7 cellular contexts compared by ENCODE assay signal in genomic region chr17:41148971-41149651, GRCh38. TPM values are rescaled to one million over a fixed set of nuclear protein-coding genes. Genes with fewer than 3 reads are reported as not detected.
"Had no signal": no experiment of that assay in that cellular context is flagged by ENCODE, and none has a peak within 500 bp of the region (broad histone marks: within the 10 kb centered on the region; RNA-seq: fewer than 3 reads in every experiment).

No MANE protein-coding gene starts in this region.

RNA-seq across cellular contexts. Expression of gene KRTAP4-5, which starts 0.5 kb away (rescaled TPM):
- total RNA-seq: OCI-LY7, PC-9, Peyer's patch, Right ventricle myocardium inferior, RPMI7951, SJSA1 had no signal
- polyA plus RNA-seq: SK-N-SH had no signal

RNA-seq across cellular contexts. Expression of gene KRTAP4-6, which starts 8.8 kb away (rescaled TPM):
- total RNA-seq: OCI-LY7, PC-9, Peyer's patch, Right ventricle myocardium inferior, RPMI7951, SJSA1 had no signal
- polyA plus RNA-seq: SK-N-SH had no signal

RNA-seq across cellular contexts. Expression of gene KRTAP4-4, which starts 11.4 kb away (rescaled TPM):
- total RNA-seq: OCI-LY7, PC-9, Peyer's patch, Right ventricle myocardium inferior, RPMI7951, SJSA1 had no signal
- polyA plus RNA-seq: SK-N-SH had no signal

RNA-seq across cellular contexts. Expression of gene KRTAP4-3, which starts 18.9 kb away (rescaled TPM):
- total RNA-seq: OCI-LY7, PC-9, Peyer's patch, Right ventricle myocardium inferior, RPMI7951, SJSA1 had no signal
- polyA plus RNA-seq: SK-N-SH had no signal

RNA-seq across cellular contexts. Expression of gene KRTAP4-12, which starts 25.1 kb away (rescaled TPM):
- total RNA-seq: OCI-LY7, PC-9, Peyer's patch, Right ventricle myocardium inferior, RPMI7951, SJSA1 had no signal
- polyA plus RNA-seq: SK-N-SH had no signal
